In the genomic region with DNA sequence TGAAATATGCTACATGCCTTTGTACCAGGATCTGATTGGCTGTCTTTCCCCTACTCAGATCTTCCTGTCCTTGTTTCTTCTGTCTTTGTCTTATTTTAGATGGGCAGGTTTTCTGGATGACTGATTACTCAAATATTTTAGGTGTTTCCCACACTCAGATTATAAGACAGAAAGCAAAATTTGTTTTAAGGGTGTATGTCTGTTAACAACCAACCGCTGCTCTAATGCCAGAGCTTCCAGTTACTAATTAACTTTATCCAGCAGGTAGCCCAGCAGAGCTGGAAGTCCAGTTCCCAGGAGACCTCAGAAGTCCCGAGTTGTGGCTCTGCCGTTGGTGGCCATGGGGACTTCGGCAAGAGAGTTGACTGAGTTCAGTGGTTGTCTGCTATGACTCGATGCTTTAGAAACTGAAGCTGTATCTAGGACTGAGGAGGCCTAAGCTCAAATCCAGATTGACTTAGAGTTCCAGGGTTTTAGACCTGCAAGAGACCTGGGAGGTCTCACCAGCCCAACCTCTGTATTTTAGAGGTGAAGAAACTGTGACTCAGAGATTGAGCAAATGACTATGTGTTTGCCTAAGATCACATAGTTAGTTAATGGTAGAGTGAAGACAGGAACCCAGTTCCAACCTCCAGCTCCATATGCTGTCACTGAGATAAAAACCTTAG, we compare ENCODE assay signal across 1 cellular context.
TF ChIP-seq lines count a peak whose summit lies in the region.

No MANE protein-coding gene starts in this region.

TF ChIP-seq in HepG2, 621 proteins besides CTCF, POLR2A, EP300 and RAD21 (continued from another document and continues in another):
- no peak for TF ChIP-seq NFIB (CRISPR knock-in tag; IDR thresholded peaks at IDR 0.05; ENCODE audit: borderline replicate concordance)
- no peak for TF ChIP-seq ARNT (IDR thresholded peaks at IDR 0.05)
- TF ChIP-seq ZBTB26 (CRISPR knock-in tag; IDR thresholded peaks at IDR 0.05; ENCODE audit: borderline replicate concordance) = peak; percentile 41; the same call in 1 of the 2 replicates
- no peak for TF ChIP-seq RFX3 (CRISPR knock-in tag; IDR thresholded peaks at IDR 0.05)
- TF ChIP-seq ESRRA (CRISPR knock-in tag; IDR thresholded peaks at IDR 0.05; ENCODE audit: low read depth) = 0 out of 2 replicates have a peak, but pooled peaks have one; percentile 42
- TF ChIP-seq PBX3 (CRISPR knock-in tag; IDR thresholded peaks at IDR 0.05; ENCODE audit: borderline replicate concordance) = no peak
- no peak for TF ChIP-seq ZNF101 (CRISPR knock-in tag; IDR thresholded peaks at IDR 0.05; ENCODE audit: borderline replicate concordance, low read depth)
- TF ChIP-seq IKZF1 (IDR thresholded peaks at IDR 0.05) = no peak
- peak; percentile 67; the same call in 1 of the 2 replicates for TF ChIP-seq NFIC (IDR thresholded peaks at IDR 0.05; ENCODE audit: low read length)
- TF ChIP-seq ZBTB33 (CRISPR knock-in tag; IDR thresholded peaks at IDR 0.05) = no peak
- TF ChIP-seq CCDC6 (CRISPR knock-in tag; IDR thresholded peaks at IDR 0.05) = no peak; the same call in 1 of the 2 replicates
- TF ChIP-seq ZNF274 (CRISPR knock-in tag; IDR thresholded peaks at IDR 0.05) = no peak
- no peak for TF ChIP-seq GPBP1L1 (CRISPR knock-in tag; IDR thresholded peaks at IDR 0.05)
- no peak for TF ChIP-seq NR3C1 (CRISPR knock-in tag; IDR thresholded peaks at IDR 0.05)
- TF ChIP-seq ZNF562 (CRISPR knock-in tag; IDR thresholded peaks at IDR 0.05; ENCODE audit: borderline replicate concordance) = no peak
- no peak for TF ChIP-seq SMARCE1 (IDR thresholded peaks at IDR 0.05; ENCODE audit: borderline replicate concordance)
- TF ChIP-seq TEAD2 (CRISPR knock-in tag; IDR thresholded peaks at IDR 0.05) = no peak
- peak; percentile 52 for TF ChIP-seq PHF21A (CRISPR knock-in tag; IDR thresholded peaks at IDR 0.05)
- TF ChIP-seq, protein P1, sequence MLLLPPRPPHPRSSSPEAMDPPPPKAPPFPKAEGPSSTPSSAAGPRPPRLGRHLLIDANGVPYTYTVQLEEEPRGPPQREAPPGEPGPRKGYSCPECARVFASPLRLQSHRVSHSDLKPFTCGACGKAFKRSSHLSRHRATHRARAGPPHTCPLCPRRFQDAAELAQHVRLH (CRISPR knock-in tag; IDR thresholded peaks at IDR 0.05; ENCODE audit: borderline replicate concordance, low read depth) = no peak
- no peak for TF ChIP-seq ZNF891 (CRISPR knock-in tag; IDR thresholded peaks at IDR 0.05)
- TF ChIP-seq FUBP1 (CRISPR knock-in tag; IDR thresholded peaks at IDR 0.05; ENCODE audit: borderline replicate concordance) = no peak
- 0 out of 2 replicates have a peak, but pooled peaks have one; percentile 19 for TF ChIP-seq ZSCAN20 (CRISPR knock-in tag; IDR thresholded peaks at IDR 0.05; ENCODE audit: borderline replicate concordance)
- TF ChIP-seq MIXL1 (CRISPR knock-in tag; IDR thresholded peaks at IDR 0.05) = peak; percentile 85
- no peak for TF ChIP-seq MYC (CRISPR knock-in tag; IDR thresholded peaks at IDR 0.05; ENCODE audit: borderline replicate concordance)
- TF ChIP-seq, protein P2, sequence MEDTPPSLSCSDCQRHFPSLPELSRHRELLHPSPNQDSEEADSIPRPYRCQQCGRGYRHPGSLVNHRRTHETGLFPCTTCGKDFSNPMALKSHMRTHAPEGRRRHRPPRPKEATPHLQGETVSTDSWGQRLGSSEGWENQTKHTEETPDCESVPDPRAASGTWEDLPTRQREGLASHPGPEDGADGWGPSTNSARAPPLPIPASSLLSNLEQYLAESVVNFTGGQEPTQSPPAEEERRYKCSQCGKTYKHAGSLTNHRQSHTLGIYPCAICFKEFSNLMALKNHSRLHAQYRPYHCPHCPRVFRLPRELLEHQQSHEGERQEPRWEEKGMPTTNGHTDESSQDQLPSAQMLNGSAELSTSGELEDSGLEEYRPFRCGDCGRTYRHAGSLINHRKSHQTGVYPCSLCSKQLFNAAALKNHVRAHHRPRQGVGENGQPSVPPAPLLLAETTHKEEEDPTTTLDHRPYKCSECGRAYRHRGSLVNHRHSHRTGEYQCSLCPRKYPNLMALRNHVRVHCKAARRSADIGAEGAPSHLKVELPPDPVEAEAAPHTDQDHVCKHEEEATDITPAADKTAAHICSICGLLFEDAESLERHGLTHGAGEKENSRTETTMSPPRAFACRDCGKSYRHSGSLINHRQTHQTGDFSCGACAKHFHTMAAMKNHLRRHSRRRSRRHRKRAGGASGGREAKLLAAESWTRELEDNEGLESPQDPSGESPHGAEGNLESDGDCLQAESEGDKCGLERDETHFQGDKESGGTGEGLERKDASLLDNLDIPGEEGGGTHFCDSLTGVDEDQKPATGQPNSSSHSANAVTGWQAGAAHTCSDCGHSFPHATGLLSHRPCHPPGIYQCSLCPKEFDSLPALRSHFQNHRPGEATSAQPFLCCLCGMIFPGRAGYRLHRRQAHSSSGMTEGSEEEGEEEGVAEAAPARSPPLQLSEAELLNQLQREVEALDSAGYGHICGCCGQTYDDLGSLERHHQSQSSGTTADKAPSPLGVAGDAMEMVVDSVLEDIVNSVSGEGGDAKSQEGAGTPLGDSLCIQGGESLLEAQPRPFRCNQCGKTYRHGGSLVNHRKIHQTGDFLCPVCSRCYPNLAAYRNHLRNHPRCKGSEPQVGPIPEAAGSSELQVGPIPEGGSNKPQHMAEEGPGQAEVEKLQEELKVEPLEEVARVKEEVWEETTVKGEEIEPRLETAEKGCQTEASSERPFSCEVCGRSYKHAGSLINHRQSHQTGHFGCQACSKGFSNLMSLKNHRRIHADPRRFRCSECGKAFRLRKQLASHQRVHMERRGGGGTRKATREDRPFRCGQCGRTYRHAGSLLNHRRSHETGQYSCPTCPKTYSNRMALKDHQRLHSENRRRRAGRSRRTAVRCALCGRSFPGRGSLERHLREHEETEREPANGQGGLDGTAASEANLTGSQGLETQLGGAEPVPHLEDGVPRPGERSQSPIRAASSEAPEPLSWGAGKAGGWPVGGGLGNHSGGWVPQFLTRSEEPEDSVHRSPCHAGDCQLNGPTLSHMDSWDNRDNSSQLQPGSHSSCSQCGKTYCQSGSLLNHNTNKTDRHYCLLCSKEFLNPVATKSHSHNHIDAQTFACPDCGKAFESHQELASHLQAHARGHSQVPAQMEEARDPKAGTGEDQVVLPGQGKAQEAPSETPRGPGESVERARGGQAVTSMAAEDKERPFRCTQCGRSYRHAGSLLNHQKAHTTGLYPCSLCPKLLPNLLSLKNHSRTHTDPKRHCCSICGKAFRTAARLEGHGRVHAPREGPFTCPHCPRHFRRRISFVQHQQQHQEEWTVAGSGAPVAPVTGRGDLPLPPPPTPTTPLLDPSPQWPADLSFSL (CRISPR knock-in tag; IDR thresholded peaks at IDR 0.05) = no peak
- TF ChIP-seq, protein P3, sequence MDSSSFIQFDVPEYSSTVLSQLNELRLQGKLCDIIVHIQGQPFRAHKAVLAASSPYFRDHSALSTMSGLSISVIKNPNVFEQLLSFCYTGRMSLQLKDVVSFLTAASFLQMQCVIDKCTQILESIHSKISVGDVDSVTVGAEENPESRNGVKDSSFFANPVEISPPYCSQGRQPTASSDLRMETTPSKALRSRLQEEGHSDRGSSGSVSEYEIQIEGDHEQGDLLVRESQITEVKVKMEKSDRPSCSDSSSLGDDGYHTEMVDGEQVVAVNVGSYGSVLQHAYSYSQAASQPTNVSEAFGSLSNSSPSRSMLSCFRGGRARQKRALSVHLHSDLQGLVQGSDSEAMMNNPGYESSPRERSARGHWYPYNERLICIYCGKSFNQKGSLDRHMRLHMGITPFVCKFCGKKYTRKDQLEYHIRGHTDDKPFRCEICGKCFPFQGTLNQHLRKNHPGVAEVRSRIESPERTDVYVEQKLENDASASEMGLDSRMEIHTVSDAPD (CRISPR knock-in tag; IDR thresholded peaks at IDR 0.05) = 0 out of 2 replicates have a peak, but pooled peaks have one; percentile 14
- no peak for TF ChIP-seq TMF1 (CRISPR knock-in tag; IDR thresholded peaks at IDR 0.05; ENCODE audit: low read depth)
- no peak for TF ChIP-seq MIER3 (CRISPR knock-in tag; IDR thresholded peaks at IDR 0.05; ENCODE audit: borderline replicate concordance)
- no peak for TF ChIP-seq CREB1 (IDR thresholded peaks at IDR 0.05)
- peak; percentile 63 for TF ChIP-seq CREB1 (CRISPR knock-in tag; IDR thresholded peaks at IDR 0.05)
- TF ChIP-seq THAP11 (CRISPR knock-in tag; IDR thresholded peaks at IDR 0.05) = no peak
- TF ChIP-seq BCL3 (CRISPR knock-in tag; IDR thresholded peaks at IDR 0.05) = no peak
- TF ChIP-seq, protein P4, sequence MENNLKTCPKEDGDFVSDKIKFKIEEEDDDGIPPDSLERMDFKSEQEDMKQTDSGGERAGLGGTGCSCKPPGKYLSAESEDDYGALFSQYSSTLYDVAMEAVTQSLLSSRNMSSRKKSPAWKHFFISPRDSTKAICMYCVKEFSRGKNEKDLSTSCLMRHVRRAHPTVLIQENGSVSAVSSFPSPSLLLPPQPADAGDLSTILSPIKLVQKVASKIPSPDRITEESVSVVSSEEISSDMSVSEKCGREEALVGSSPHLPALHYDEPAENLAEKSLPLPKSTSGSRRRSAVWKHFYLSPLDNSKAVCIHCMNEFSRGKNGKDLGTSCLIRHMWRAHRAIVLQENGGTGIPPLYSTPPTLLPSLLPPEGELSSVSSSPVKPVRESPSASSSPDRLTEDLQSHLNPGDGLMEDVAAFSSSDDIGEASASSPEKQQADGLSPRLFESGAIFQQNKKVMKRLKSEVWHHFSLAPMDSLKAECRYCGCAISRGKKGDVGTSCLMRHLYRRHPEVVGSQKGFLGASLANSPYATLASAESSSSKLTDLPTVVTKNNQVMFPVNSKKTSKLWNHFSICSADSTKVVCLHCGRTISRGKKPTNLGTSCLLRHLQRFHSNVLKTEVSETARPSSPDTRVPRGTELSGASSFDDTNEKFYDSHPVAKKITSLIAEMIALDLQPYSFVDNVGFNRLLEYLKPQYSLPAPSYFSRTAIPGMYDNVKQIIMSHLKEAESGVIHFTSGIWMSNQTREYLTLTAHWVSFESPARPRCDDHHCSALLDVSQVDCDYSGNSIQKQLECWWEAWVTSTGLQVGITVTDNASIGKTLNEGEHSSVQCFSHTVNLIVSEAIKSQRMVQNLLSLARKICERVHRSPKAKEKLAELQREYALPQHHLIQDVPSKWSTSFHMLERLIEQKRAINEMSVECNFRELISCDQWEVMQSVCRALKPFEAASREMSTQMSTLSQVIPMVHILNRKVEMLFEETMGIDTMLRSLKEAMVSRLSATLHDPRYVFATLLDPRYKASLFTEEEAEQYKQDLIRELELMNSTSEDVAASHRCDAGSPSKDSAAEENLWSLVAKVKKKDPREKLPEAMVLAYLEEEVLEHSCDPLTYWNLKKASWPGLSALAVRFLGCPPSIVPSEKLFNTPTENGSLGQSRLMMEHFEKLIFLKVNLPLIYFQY (CRISPR knock-in tag; IDR thresholded peaks at IDR 0.05; ENCODE audit: borderline replicate concordance) = no peak; the same call in none of the 2 replicates
